In genomic region chr10:15624405-15625191, GRCh38 we compare ENCODE assay signal across 14 cellular contexts.
DNase-seq lines count a peak whose midpoint lies in the region; ATAC-seq and TF ChIP-seq lines count a peak whose summit lies in the region.
"Had no signal": no experiment of that assay in that cellular context is flagged by ENCODE, and none has a peak within 500 bp of the region (broad histone marks: within the 10 kb centered on the region; RNA-seq: fewer than 3 reads in every experiment).

No MANE protein-coding gene starts in this region.

- DNase-seq in AG10803 (ENCODE audit: low read depth) (peak; percentile 81), body of pancreas (no peak), smooth muscle cell (lab: John Stamatoyannopoulos, UW; ENCODE audit: unreplicated experiment) (no peak), hypothalamus (lab: John Stamatoyannopoulos, UW) (no peak), left colon (no peak), DMS53 treated with DMSO at 0.1 percent for 48 hours (lab: John Stamatoyannopoulos, UW; ENCODE audit: unreplicated experiment) (no peak)
- DNase-seq: activated CD4-positive, alpha-beta T cell treated with anti-CD3 and anti-CD28 coated beads, Interleukin-2, amount 10 ng/mL, durations not matched to agents 24 days and 14 days; activated naive CD8-positive, alpha-beta T cell treated with anti-CD3 and anti-CD28 coated beads for 36 hours; activated T-cell treated with anti-CD3 and anti-CD28 coated beads, Interleukin-2, amount 50 U/mL, for 48 hours; Caco-2; cortex of kidney; NCI-H1417 treated with DMSO at 0.1 percent for 48 hours had no signal

- H3K79me2 ChIP-seq in smooth muscle cell (ENCODE audit: low read depth): no peaks in the 10 kb centered on the region

- H3K36me3 ChIP-seq in body of pancreas (replicated peaks in 1 of 2; ENCODE audit: insufficient read depth in 1 of 2, low read depth in 2 of 2) (no peaks in the 10 kb centered on the region), gastroesophageal sphincter (no peaks in the 10 kb centered on the region), smooth muscle cell (ENCODE audit: low read depth) (no peaks in the 10 kb centered on the region)

- H3K27me3 ChIP-seq in body of pancreas: no peaks in the 10 kb centered on the region
- no peaks in the 10 kb centered on the region for H3K27me3 ChIP-seq in gastroesophageal sphincter
- no peaks in the 10 kb centered on the region for H3K27me3 ChIP-seq in smooth muscle cell (ENCODE audit: low read depth)

- TF ChIP-seq POLR2A in body of pancreas (IDR thresholded peaks at IDR 0.05) (no peak), gastroesophageal sphincter (IDR thresholded peaks at IDR 0.05) (no peak)

- no peak overlapping the region for H3K9ac ChIP-seq in smooth muscle cell (ENCODE audit: low read depth)

- peak; percentile 27 for ATAC-seq in body of pancreas
- ATAC-seq in gastroesophageal sphincter: no peak
- ATAC-seq in left colon: no peak
- ATAC-seq in GM21786 (IDR thresholded peaks at IDR 0.05; ENCODE audit: unreplicated experiment): no peak

- H4K20me1 ChIP-seq in smooth muscle cell (ENCODE audit: low read depth): no peaks in the 10 kb centered on the region

- WGBS in body of pancreas, 2 donors: 47 to 49% methylated on average over 6 of the region's 6 CpGs
- WGBS in gastroesophageal sphincter (ENCODE audit: low coverage in 1 of 2), 2 donors: 40 to 41% methylated on average over 6 of the region's 6 CpGs
- WGBS in smooth muscle cell (ENCODE audit: low lambda C conversion rate): 75% methylated on average over 6 of the region's 6 CpGs

- H3K4me2 ChIP-seq in smooth muscle cell: peak overlapping the region; percentile 48

- H3K27ac ChIP-seq in body of pancreas: no peak overlapping the region
- H3K27ac ChIP-seq in gastroesophageal sphincter: peak overlapping the region in 3 of 4 donors; percentile 23 to 49 (median 39)
- no peak overlapping the region for H3K27ac ChIP-seq in smooth muscle cell (ENCODE audit: low read depth)

- intact Hi-C loops in body of pancreas (cut with DNase I): no loop called here
- intact Hi-C loops in left colon (cut with DNase I, micrococcal nuclease): no loop called here

- no peaks in the 10 kb centered on the region for H3F3A ChIP-seq in smooth muscle cell (ENCODE audit: low read depth)

- H3K4me1 ChIP-seq in body of pancreas: no peaks in the 10 kb centered on the region
- peaks cover 7 to 50% (median 9%) of the 10 kb centered on the region in 3 donors for H3K4me1 ChIP-seq in gastroesophageal sphincter
- no peaks in the 10 kb centered on the region for H3K4me1 ChIP-seq in smooth muscle cell (ENCODE audit: low read depth)
- H3K4me1 ChIP-seq: Caco-2 had no signal

- H3K9me3 ChIP-seq in body of pancreas (no peaks in the 10 kb centered on the region), gastroesophageal sphincter (no peaks in the 10 kb centered on the region), smooth muscle cell (replicated peaks; ENCODE audit: low read depth) (no peaks in the 10 kb centered on the region)
- H3K9me3 ChIP-seq: Caco-2 had no signal

- H3K4me3 ChIP-seq in AG10803 (ENCODE audit: low read length) (no peak overlapping the region), body of pancreas (no peak overlapping the region), gastroesophageal sphincter (no peak overlapping the region), smooth muscle cell (no peak overlapping the region)

- no peak for TF ChIP-seq CTCF in AG10803 (conservative IDR thresholded peaks at IDR 0.05; ENCODE audit: low read length)
- TF ChIP-seq CTCF in body of pancreas (IDR thresholded peaks at IDR 0.05): no peak
- no peak for TF ChIP-seq CTCF in gastroesophageal sphincter (IDR thresholded peaks at IDR 0.05)
- no peak for TF ChIP-seq CTCF in smooth muscle cell (IDR thresholded peaks at IDR 0.05; ENCODE audit: borderline replicate concordance, insufficient read depth, poor library complexity, severe bottlenecking)

- TF ChIP-seq EP300 in gastroesophageal sphincter (IDR thresholded peaks at IDR 0.05): no peak

- H2AFZ ChIP-seq in smooth muscle cell (ENCODE audit: low read depth): no peak overlapping the region

Comparison
In these comparisons a context has a peak if more than half of its experiments do, and no peak if none do; other contexts are left out.
1. H3K27ac ChIP-seq: peak in gastroesophageal sphincter (3 of 4); none in body of pancreas (0 of 4) and smooth muscle cell (single experiment).